ENCODE assay signal across 8 cellular contexts in the genomic region with DNA sequence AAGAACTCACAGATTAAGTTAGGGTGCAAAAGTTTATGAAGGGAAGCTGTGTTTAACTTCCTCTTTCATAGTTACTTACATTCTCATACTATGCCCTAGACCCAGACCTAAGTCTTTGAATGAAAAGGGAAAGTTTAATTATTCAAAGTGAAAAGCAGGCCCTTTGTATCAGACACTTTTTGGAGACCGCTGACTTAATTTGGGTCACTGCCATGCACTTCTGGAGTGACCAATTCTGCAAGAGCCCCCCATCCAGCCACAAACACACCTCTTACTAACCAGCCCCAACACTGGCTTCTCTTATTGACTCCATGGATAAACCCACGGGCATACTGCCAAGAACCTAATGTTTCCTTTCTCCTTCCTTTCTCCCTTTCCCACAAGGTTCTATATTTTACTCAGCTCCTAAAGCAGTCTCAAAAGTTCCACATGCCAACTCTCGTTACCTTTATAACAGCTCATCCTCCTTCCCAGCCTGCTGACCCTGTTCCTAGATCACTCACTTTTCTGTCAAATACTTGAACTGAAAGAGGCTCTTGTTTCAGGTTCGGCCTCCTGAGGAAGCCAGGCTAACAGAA. TPM values are rescaled to one million over a fixed set of nuclear protein-coding genes. Genes with fewer than 3 reads are reported as not detected.
DNase-seq lines count a peak whose midpoint lies in the region; ATAC-seq and TF ChIP-seq lines count a peak whose summit lies in the region.

No MANE protein-coding gene starts in this region.

- intact Hi-C loops in CD14-positive monocyte (cut with micrococcal nuclease): no loop called here

- no peaks in the 10 kb centered on the region for H3K9me3 ChIP-seq in T-helper 17 cell (ENCODE audit: control insufficient read depth, low read length, poor library complexity, severe bottlenecking)

- H3K9me3 Mint-ChIP-seq in CD14-positive monocyte (no peaks in the 10 kb centered on the region), mesothelial cell of epicardium (no peaks in the 10 kb centered on the region)

- peak; percentile 70 for ATAC-seq in GM18873 (IDR thresholded peaks at IDR 0.05; ENCODE audit: low FRiP score, unreplicated experiment)
- peak; percentile 73 for ATAC-seq in HG03039 (IDR thresholded peaks at IDR 0.05; ENCODE audit: unreplicated experiment)
- ATAC-seq in T-helper 17 cell: peak; percentile 24

- H3K4me1 Mint-ChIP-seq in CD14-positive monocyte (peaks cover 10% of the 10 kb centered on the region), T-helper 17 cell (peaks cover 33% of the 10 kb centered on the region), mesothelial cell of epicardium (peaks cover 4% of the 10 kb centered on the region)

- H3K36me3 Mint-ChIP-seq in CD14-positive monocyte (peaks cover 28 to 41% of the 10 kb centered on the region in 2 donors), T-helper 17 cell (ENCODE audit: low read depth) (peaks cover 13% of the 10 kb centered on the region), mesothelial cell of epicardium (peaks cover 11% of the 10 kb centered on the region)

- no peak for TF ChIP-seq CTCF in CD14-positive monocyte (IDR thresholded peaks at IDR 0.05)
- TF ChIP-seq CTCF in mesothelial cell of epicardium (IDR thresholded peaks at IDR 0.05; ENCODE audit: unreplicated experiment): no peak

- H3K27ac Mint-ChIP-seq in CD14-positive monocyte (peak overlapping the region; percentile 13 to 90 (median 70)), T-helper 17 cell (peak overlapping the region; percentile 88), mesothelial cell of epicardium (peak overlapping the region; percentile 28)

- no peaks in the 10 kb centered on the region for H3K27me3 Mint-ChIP-seq in CD14-positive monocyte (ENCODE audit: low read depth in 3 of 3)
- H3K27me3 Mint-ChIP-seq in T-helper 17 cell: no peaks in the 10 kb centered on the region
- no peaks in the 10 kb centered on the region for H3K27me3 Mint-ChIP-seq in mesothelial cell of epicardium (ENCODE audit: low read depth)

- DNase-seq in CD14-positive monocyte (ENCODE audit: low spot score) (no peak), T-helper 17 cell (no peak), mesothelial cell of epicardium (ENCODE audit: low spot score in 2 of 2, unreplicated experiment in 2 of 2) (no peak), HK-2 (ENCODE audit: unreplicated experiment) (no peak), cortex of kidney (lab: John Stamatoyannopoulos, UW) (no peak), NCI-H510A (lab: John Stamatoyannopoulos, UW) (no peak)

- H3K4me3 Mint-ChIP-seq in CD14-positive monocyte (no peak overlapping the region), T-helper 17 cell (no peak overlapping the region), mesothelial cell of epicardium (no peak overlapping the region)

RNA-seq across cellular contexts. Expression of gene ABCE1, which starts 34.5 kb away (rescaled TPM):
- polyA plus RNA-seq in CD14-positive monocyte: 10 to 100 TPM; 23.7 to 25.0 TPM
- total RNA-seq in T-helper 17 cell: 10 to 100 TPM; 39.6 to 43.4 TPM
- 54.4 to 55.7 TPM (median 55.1 TPM) in 3 replicates for total RNA-seq in mesothelial cell of epicardium

RNA-seq across cellular contexts. Expression of gene ANAPC10, which starts 34.6 kb away (rescaled TPM):
- polyA plus RNA-seq in CD14-positive monocyte: 10 to 100 TPM; 21.3 to 25.4 TPM
- total RNA-seq in T-helper 17 cell: 10 to 100 TPM; 22.2 to 22.7 TPM
- 24.2 to 24.9 TPM (median 24.6 TPM) in 3 replicates for total RNA-seq in mesothelial cell of epicardium

RNA-seq across cellular contexts. Expression of gene OTUD4, which starts 47.8 kb away (rescaled TPM):
- 1 to 10 TPM; 7.5 to 9.0 TPM for polyA plus RNA-seq in CD14-positive monocyte
- total RNA-seq in T-helper 17 cell (10 to 100 TPM; 60.9 to 63.8 TPM), mesothelial cell of epicardium (37.8 to 38.3 TPM (median 38.3 TPM) in 3 replicates)

Comparison
In these comparisons a context has a peak if more than half of its experiments do, and no peak if none do; other contexts are left out.
1. H3K27ac Mint-ChIP-seq: peak in every context shown above with its lines; median percentile 88 in T-helper 17 cell; 70 in CD14-positive monocyte; 28 in mesothelial cell of epicardium.